25 cellular contexts compared by ENCODE assay signal in the genomic region with DNA sequence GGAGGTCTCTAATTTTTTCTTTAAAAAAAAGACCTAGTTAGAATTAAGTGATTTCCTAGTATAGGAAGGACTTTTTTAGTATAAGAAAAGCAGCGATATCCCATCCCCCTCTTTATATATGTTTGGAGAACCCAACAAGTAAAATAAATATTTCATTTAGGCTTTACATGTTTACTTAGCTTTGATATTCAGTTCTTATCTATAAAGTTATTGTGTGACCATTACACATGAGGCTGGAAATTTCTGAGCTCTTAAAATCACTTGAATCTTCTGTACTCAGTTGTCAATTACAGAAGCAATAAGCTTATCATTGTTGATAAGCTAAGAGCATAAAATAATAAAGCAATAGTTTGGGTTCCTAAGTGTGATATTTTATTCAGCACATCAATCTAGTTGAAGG.
"Had no signal": no experiment of that assay in that cellular context is flagged by ENCODE, and none has a peak within 500 bp of the region (broad histone marks: within the 10 kb centered on the region; RNA-seq: fewer than 3 reads in every experiment).

No MANE protein-coding gene starts in this region.

- FAIRE-seq: HTR-8/SVneo, K562 had no signal

- H3K4me2 ChIP-seq: KMS-11, SK-N-SH had no signal

- H3K9me2 ChIP-seq: SK-N-SH had no signal

- H3K27ac ChIP-seq: HL-60, KMS-11, RWPE1 had no signal

- H3K9me3 ChIP-seq: SK-N-SH had no signal

- H3K4me3 ChIP-seq: K562 had no signal

- DNase-seq: Kasumi-1, MV-4-11, NCI-H1048, NCI-H1105, NCI-H1417, NCI-H1436 treated with DMSO at 0.1 percent for 48 hours, NCI-H1694, NCI-H187 treated with DMSO at 0.1 percent for 48 hours, NCI-H2029 treated with DMSO at 0.1 percent for 48 hours, NCI-H2171 treated with DMSO at 0.1 percent for 48 hours, NCI-H345, NCI-H446 treated with DMSO at 0.1 percent for 48 hours, NCI-H524 treated with DMSO at 0.1 percent for 48 hours, NCI-H69, NCI-H774, PC-3, SHP77, SK-N-SH, SW 1271, T-cell had no signal
